ENCODE assay signal across 30 cellular contexts in genomic region chr2:191786694-191787093, GRCh38.
"Had no signal": no experiment of that assay in that cellular context is flagged by ENCODE, and none has a peak within 500 bp of the region (broad histone marks: within the 10 kb centered on the region; RNA-seq: fewer than 3 reads in every experiment).

No MANE protein-coding gene starts in this region.

- ATAC-seq: gastroesophageal sphincter; naive thymus-derived CD4-positive, alpha-beta T cell; right lobe of liver; stimulated activated effector memory CD8-positive, alpha-beta T cell treated with anti-CD3 and anti-CD28 coated beads, Interleukin-12 subunit alpha, Interleukin-12 subunit beta, amount 100 ng/mL, for 72 hours; stimulated activated naive CD8-positive, alpha-beta T cell treated with anti-CD3 and anti-CD28 coated beads, Interleukin-15, amount 100 ng/mL, for 72 hours; WTC11 had no signal

- H3K9me3 ChIP-seq: esophagus squamous epithelium, gastroesophageal sphincter, ovary, right lobe of liver, uterus had no signal

- H3K9me3 Mint-ChIP-seq: activated CD4-positive, alpha-beta memory T cell treated with anti-CD3 and anti-CD28 coated beads, Interleukin-2, amount 10 ng/mL, durations not matched to agents 7 days and 5 days; activated CD4-positive, alpha-beta T cell treated with anti-CD3 and anti-CD28 coated beads, Interleukin-2, amount 10 ng/mL, durations not matched to agents 7 days and 5 days; activated naive CD4-positive, alpha-beta T cell treated with anti-CD3 and anti-CD28 coated beads, Interleukin-2, amount 10 ng/mL, durations not matched to agents 7 days and 5 days; activated naive CD8-positive, alpha-beta T cell treated with anti-CD3 and anti-CD28 coated beads, Interleukin-2, amount 10 ng/mL, durations not matched to agents 7 days and 5 days; activated T-cell treated with anti-CD3 and anti-CD28 coated beads, Interleukin-2, amount 50 U/mL, for 24 hours; central memory CD8-positive, alpha-beta T cell; stimulated activated effector memory CD8-positive, alpha-beta T cell treated with anti-CD3 and anti-CD28 coated beads, Interleukin-12 subunit alpha, Interleukin-12 subunit beta, amount 100 ng/mL, for 72 hours; stimulated activated naive CD8-positive, alpha-beta T cell treated with anti-CD3 and anti-CD28 coated beads, Interleukin-15, amount 100 ng/mL, for 72 hours; T-helper 2 cell treated with Interferon-gamma antibody and Interleukin-4, amounts not matched to agents 5 μg/mL and 100 μg/mL, for 36 hours; type B pancreatic cell had no signal

- H3K27me3 ChIP-seq: esophagus squamous epithelium, gastroesophageal sphincter, hepatocyte, ovary, right lobe of liver, uterus had no signal

- DNase-seq: activated CD4-positive, alpha-beta memory T cell treated with anti-CD3 and anti-CD28 coated beads, Interleukin-2, amount 10 ng/mL, durations not matched to agents 7 days and 5 days; activated CD4-positive, alpha-beta T cell treated with anti-CD3 and anti-CD28 coated beads for 1 hour; activated CD4-positive, alpha-beta T cell treated with anti-CD3 and anti-CD28 coated beads, Interleukin-2, amount 10 ng/mL, durations not matched to agents 7 days and 5 days; activated CD8-positive, alpha-beta memory T cell treated with anti-CD3 and anti-CD28 coated beads, Interleukin-2, amount 50 U/mL, for 48 hours; activated gamma-delta T cell; activated naive CD4-positive, alpha-beta T cell treated with anti-CD3 and anti-CD28 coated beads, Interleukin-2, amount 10 ng/mL, durations not matched to agents 7 days and 5 days; activated naive CD8-positive, alpha-beta T cell treated with anti-CD3 and anti-CD28 coated beads, Interleukin-2, amount 10 ng/mL, durations not matched to agents 7 days and 5 days; activated T-cell treated with anti-CD3 and anti-CD28 coated beads, Interleukin-2, amount 50 U/mL, for 24 hours; amniotic stem cell; effector CD8-positive, alpha-beta T cell; esophagus squamous epithelium; kidney; midbrain; naive thymus-derived CD4-positive, alpha-beta T cell; ovary; right lobe of liver; stimulated activated CD4-positive, alpha-beta T cell treated with anti-CD3 and anti-CD28 coated beads, Interleukin-4, amount 100 ng/mL, for 24 hours; stimulated activated naive CD8-positive, alpha-beta T cell treated with anti-CD3 and anti-CD28 coated beads, Interleukin-15, amount 100 ng/mL, for 72 hours; substantia nigra; uterus had no signal

- H3K4me1 ChIP-seq: esophagus squamous epithelium, gastroesophageal sphincter, right lobe of liver, uterus had no signal

- H3K27ac ChIP-seq: epithelial cell of prostate, esophagus squamous epithelium, gastroesophageal sphincter, hepatocyte, ovary, right lobe of liver, skin epidermis, uterus had no signal

- H3K27me3 Mint-ChIP-seq: progenitor cell of endocrine pancreas, type B pancreatic cell had no signal

- H3K36me3 ChIP-seq: esophagus squamous epithelium, gastroesophageal sphincter, ovary, right lobe of liver, uterus had no signal

- H3K4me3 Mint-ChIP-seq: activated CD4-positive, alpha-beta memory T cell treated with anti-CD3 and anti-CD28 coated beads, Interleukin-2, amount 10 ng/mL, durations not matched to agents 7 days and 5 days; activated CD4-positive, alpha-beta T cell treated with anti-CD3 and anti-CD28 coated beads, Interleukin-2, amount 10 ng/mL, durations not matched to agents 7 days and 5 days; activated naive CD4-positive, alpha-beta T cell treated with anti-CD3 and anti-CD28 coated beads, Interleukin-2, amount 10 ng/mL, durations not matched to agents 7 days and 5 days; activated naive CD8-positive, alpha-beta T cell treated with anti-CD3 and anti-CD28 coated beads, Interleukin-2, amount 10 ng/mL, durations not matched to agents 7 days and 5 days; activated T-cell treated with anti-CD3 and anti-CD28 coated beads, Interleukin-2, amount 50 U/mL, for 24 hours; central memory CD8-positive, alpha-beta T cell; naive thymus-derived CD4-positive, alpha-beta T cell; stimulated activated effector memory CD8-positive, alpha-beta T cell treated with anti-CD3 and anti-CD28 coated beads, Interleukin-12 subunit alpha, Interleukin-12 subunit beta, amount 100 ng/mL, for 72 hours; stimulated activated naive CD8-positive, alpha-beta T cell treated with anti-CD3 and anti-CD28 coated beads, Interleukin-15, amount 100 ng/mL, for 72 hours; T-helper 2 cell treated with Interferon-gamma antibody and Interleukin-4, amounts not matched to agents 5 μg/mL and 100 μg/mL, for 36 hours; type B pancreatic cell; WTC11 had no signal

- H3K36me3 Mint-ChIP-seq: activated naive CD4-positive, alpha-beta T cell treated with anti-CD3 and anti-CD28 coated beads, Interleukin-2, amount 10 ng/mL, durations not matched to agents 7 days and 5 days; activated naive CD8-positive, alpha-beta T cell treated with anti-CD3 and anti-CD28 coated beads, Interleukin-2, amount 10 ng/mL, durations not matched to agents 7 days and 5 days; naive thymus-derived CD4-positive, alpha-beta T cell; stimulated activated effector memory CD8-positive, alpha-beta T cell treated with anti-CD3 and anti-CD28 coated beads, Interleukin-12 subunit alpha, Interleukin-12 subunit beta, amount 100 ng/mL, for 72 hours; type B pancreatic cell; WTC11 had no signal

- H3K4me1 Mint-ChIP-seq: central memory CD8-positive, alpha-beta T cell; stimulated activated effector memory CD8-positive, alpha-beta T cell treated with anti-CD3 and anti-CD28 coated beads, Interleukin-12 subunit alpha, Interleukin-12 subunit beta, amount 100 ng/mL, for 72 hours; stimulated activated naive CD8-positive, alpha-beta T cell treated with anti-CD3 and anti-CD28 coated beads, Interleukin-15, amount 100 ng/mL, for 72 hours had no signal

- H3K4me2 ChIP-seq: hepatocyte had no signal

- H2AFZ ChIP-seq: hepatocyte had no signal

- H3K27ac Mint-ChIP-seq: activated CD4-positive, alpha-beta memory T cell treated with anti-CD3 and anti-CD28 coated beads, Interleukin-2, amount 10 ng/mL, durations not matched to agents 7 days and 5 days; activated CD4-positive, alpha-beta T cell treated with anti-CD3 and anti-CD28 coated beads, Interleukin-2, amount 10 ng/mL, durations not matched to agents 7 days and 5 days; activated naive CD4-positive, alpha-beta T cell treated with anti-CD3 and anti-CD28 coated beads, Interleukin-2, amount 10 ng/mL, durations not matched to agents 7 days and 5 days; activated naive CD8-positive, alpha-beta T cell treated with anti-CD3 and anti-CD28 coated beads, Interleukin-2, amount 10 ng/mL, durations not matched to agents 7 days and 5 days; activated T-cell treated with anti-CD3 and anti-CD28 coated beads, Interleukin-2, amount 50 U/mL, for 24 hours; naive thymus-derived CD4-positive, alpha-beta T cell; progenitor cell of endocrine pancreas; stimulated activated effector memory CD8-positive, alpha-beta T cell treated with anti-CD3 and anti-CD28 coated beads, Interleukin-12 subunit alpha, Interleukin-12 subunit beta, amount 100 ng/mL, for 72 hours; stimulated activated naive CD8-positive, alpha-beta T cell treated with anti-CD3 and anti-CD28 coated beads, Interleukin-15, amount 100 ng/mL, for 72 hours; T-helper 2 cell treated with Interferon-gamma antibody and Interleukin-4, amounts not matched to agents 5 μg/mL and 100 μg/mL, for 36 hours; type B pancreatic cell; WTC11 had no signal

- H3K4me3 ChIP-seq: esophagus squamous epithelium, gastroesophageal sphincter, hepatocyte, ovary, right lobe of liver, skin epidermis, uterus had no signal
